ENCODE assay signal across 8 cellular contexts in the genomic region with DNA sequence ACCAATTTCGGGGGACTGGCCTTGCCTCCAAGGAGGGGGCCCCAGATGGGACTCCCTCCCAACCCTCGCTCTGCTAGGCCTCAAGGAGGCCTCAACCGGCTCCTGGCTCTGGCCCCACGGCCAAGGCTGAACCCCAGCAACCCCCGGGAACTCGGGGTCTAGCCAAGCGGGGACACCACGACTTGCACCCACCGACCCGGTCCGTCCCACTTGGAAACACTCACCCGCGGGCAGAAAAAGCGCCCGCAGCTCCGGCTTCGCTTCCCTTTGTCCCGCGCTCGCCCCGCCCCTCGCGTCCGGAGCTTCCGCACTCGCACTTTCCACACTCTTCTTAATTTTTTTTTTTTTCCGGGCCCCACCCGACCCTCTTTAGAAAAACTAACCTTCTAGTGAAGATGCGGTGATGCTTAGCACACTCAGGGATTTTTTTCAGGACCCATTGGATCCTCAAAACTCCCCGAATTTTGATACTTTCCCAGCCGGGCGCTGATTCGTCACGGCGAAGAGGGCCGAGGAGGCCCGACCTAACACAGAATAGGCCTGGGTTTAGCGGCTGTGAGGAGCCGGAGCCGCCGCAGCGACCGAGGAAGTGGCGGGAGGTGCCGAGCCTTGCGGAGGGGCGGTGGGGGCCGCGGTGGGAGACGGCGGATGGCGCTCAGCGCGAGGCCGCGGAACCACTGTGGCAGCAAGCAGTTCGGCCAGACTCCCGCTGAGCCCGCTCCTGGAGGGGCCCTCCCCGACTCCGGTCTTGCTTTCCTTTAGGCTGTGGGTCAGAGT. TPM values are rescaled to one million over a fixed set of nuclear protein-coding genes. Genes with fewer than 3 reads are reported as not detected.
DNase-seq lines count a peak whose midpoint lies in the region; ATAC-seq and TF ChIP-seq lines count a peak whose summit lies in the region.

A gene (minus strand): TSS at position 270 of the 777 bp plus-strand sequence. CDS start 2,016 bp downstream, outside the sequence.

- H3K27me3 ChIP-seq in effector memory CD4-positive, alpha-beta T cell (replicated peaks; ENCODE audit: control insufficient read depth, insufficient read depth, low read length, poor library complexity, severe bottlenecking): no peaks in the 10 kb centered on the region

- peaks cover 18% of the 10 kb centered on the region for H3K36me3 ChIP-seq in effector memory CD4-positive, alpha-beta T cell (ENCODE audit: control insufficient read depth, insufficient read depth, low read length)

- peak within 1 kb of the TSS; percentile 98 for H3K27ac ChIP-seq in effector memory CD4-positive, alpha-beta T cell (ENCODE audit: insufficient read depth, low read length, poor library complexity, severe bottlenecking)

- DNase-seq in AG09309 (ENCODE audit: low read depth): peak; percentile 40
- peak; percentile 43 for DNase-seq in NCI-H82 treated with DMSO at 0.1 percent for 48 hours (lab: John Stamatoyannopoulos, UW; ENCODE audit: unreplicated experiment)
- DNase-seq in effector memory CD4-positive, alpha-beta T cell: peak; percentile 54 to 63 (median 62)
- peak; percentile 62 for DNase-seq in medulla oblongata (ENCODE audit: extremely low spot score)
- peak; percentile 39 to 64 (median 46) for DNase-seq in stimulated activated CD4-positive, alpha-beta T cell treated with anti-CD3 and anti-CD28 coated beads, TNF-alpha, amount 100 ng/mL, for 4 hours (ENCODE audit: low read depth in 3 of 3)

- peak within 1 kb of the TSS; percentile 97 for H3K4me3 ChIP-seq in AG09309 (ENCODE audit: control insufficient read depth, low read depth, low read length)
- peak within 1 kb of the TSS; percentile 88 for H3K4me3 ChIP-seq in effector memory CD4-positive, alpha-beta T cell (ENCODE audit: insufficient read depth, low read depth, low read length, poor library complexity, severe bottlenecking)

- CTCF ChIA-PET in activated CD8-positive, alpha-beta memory T cell treated with anti-CD3 and anti-CD28 coated beads for 36 hours (lab: Charles Lee): interaction anchor here (0.6 to 2.3 kb wide), 3 partner anchors 18 to 250 kb away, joined by 3 to 7 read pairs (median 4); no protein-coding TSS in a partner anchor

- ATAC-seq in HG03457 (IDR thresholded peaks at IDR 0.05; ENCODE audit: unreplicated experiment): peak; percentile 46

- peaks cover 10% of the 10 kb centered on the region for H3K4me1 ChIP-seq in effector memory CD4-positive, alpha-beta T cell (ENCODE audit: control insufficient read depth, insufficient read depth, low read length, poor library complexity, severe bottlenecking)

- H3K9me3 ChIP-seq in effector memory CD4-positive, alpha-beta T cell (ENCODE audit: control insufficient read depth, low read length): no peaks in the 10 kb centered on the region

- POLR2A ChIA-PET in activated CD8-positive, alpha-beta memory T cell treated with anti-CD3 and anti-CD28 coated beads for 36 hours (lab: Charles Lee): interaction anchor here (0.7 to 2.4 kb wide), 4 partner anchors 20 to 1041 kb away, joined by 3 to 15 read pairs (median 6); a partner anchor contains a TSS

- TF ChIP-seq CTCF in AG09309 (IDR thresholded peaks at IDR 0.05; ENCODE audit: control insufficient read depth, insufficient read depth, low read depth, low read length, missing control alignments): no peak

- peak; percentile 75 for TF ChIP-seq POLR2A in GM19099 (IDR thresholded peaks at IDR 0.05; ENCODE audit: extremely low read depth, insufficient read length, low read depth)

RNA-seq across cellular contexts. Expression of the gene that starts here (rescaled TPM):
- total RNA-seq in activated CD8-positive, alpha-beta memory T cell treated with anti-CD3 and anti-CD28 coated beads for 36 hours: 100 to 1,000 TPM in 1 of 2 experiments, 10 to 100 TPM in 1; 97.7 to 106 TPM

Comparison
In these comparisons a context has a peak if more than half of its experiments do, and no peak if none do; other contexts are left out.
1. Peak in every context shown above with its lines: DNase-seq, ATAC-seq, H3K4me3 ChIP-seq and H3K27ac ChIP-seq.